ENCODE assay signal across 6 cellular contexts in genomic region chr12:105931762-105932587, GRCh38.
"Had no signal": no experiment of that assay in that cellular context is flagged by ENCODE, and none has a peak within 500 bp of the region (broad histone marks: within the 10 kb centered on the region; RNA-seq: fewer than 3 reads in every experiment).

No MANE protein-coding gene starts in this region.

- DNase-seq: activated CD4-positive, alpha-beta T cell treated with anti-CD3 and anti-CD28 coated beads, Interleukin-2, amount 50 U/mL, for 1 hour; activated T-cell treated with anti-CD3 and anti-CD28 coated beads for 4 hours; glutamatergic neuron; nephron progenitor cell; ovary; tibial artery had no signal

- H3K36me3 ChIP-seq: ovary, tibial artery had no signal

- H3K27ac ChIP-seq: ovary, tibial artery had no signal

- H3K9me3 ChIP-seq: ovary, tibial artery had no signal

- H3K27me3 ChIP-seq: ovary, tibial artery had no signal

- H3K4me3 ChIP-seq: ovary, tibial artery had no signal
